In genomic region chr4:683247-683897, GRCh38 we compare ENCODE assay signal across 1 cellular context.
TF ChIP-seq lines count a peak whose summit lies in the region.

No MANE protein-coding gene starts in this region.

TF ChIP-seq in HepG2, 621 proteins besides CTCF, POLR2A, EP300 and RAD21 (continued from another document):
- TF ChIP-seq MEF2D (CRISPR knock-in tag; IDR thresholded peaks at IDR 0.05) (no peak), KLF12 (CRISPR knock-in tag; IDR thresholded peaks at IDR 0.05; ENCODE audit: borderline replicate concordance) (0 out of 2 replicates have a peak, but pooled peaks have one; percentile 37), FOXA1 (IDR thresholded peaks at IDR 0.05) (no peak), FOXA1 (CRISPR knock-in tag; IDR thresholded peaks at IDR 0.05) (no peak), SNAPC2 (CRISPR knock-in tag; IDR thresholded peaks at IDR 0.05) (no peak), STAT5B (CRISPR knock-in tag; IDR thresholded peaks at IDR 0.05) (no peak), NFRKB (IDR thresholded peaks at IDR 0.05) (no peak), MXD3 (CRISPR knock-in tag; IDR thresholded peaks at IDR 0.05) (no peak), ONECUT2 (CRISPR knock-in tag; IDR thresholded peaks at IDR 0.05) (no peak), ZNF354B (CRISPR knock-in tag; IDR thresholded peaks at IDR 0.05) (no peak), TMF1 (CRISPR knock-in tag; IDR thresholded peaks at IDR 0.05; ENCODE audit: low read depth) (no peak), ZNF557 (CRISPR knock-in tag; IDR thresholded peaks at IDR 0.05) (no peak), ADNP (CRISPR knock-in tag; IDR thresholded peaks at IDR 0.05) (no peak), ZNF326 (CRISPR knock-in tag; IDR thresholded peaks at IDR 0.05; ENCODE audit: borderline replicate concordance) (no peak), HMGA1 (CRISPR knock-in tag; conservative IDR thresholded peaks at IDR 0.05) (no peak), ZNF552 (CRISPR knock-in tag; IDR thresholded peaks at IDR 0.05; ENCODE audit: borderline replicate concordance) (no peak), NR2F6 (IDR thresholded peaks at IDR 0.05) (no peak), NR2F6 (CRISPR knock-in tag; IDR thresholded peaks at IDR 0.05) (no peak), ZBTB39 (CRISPR knock-in tag; IDR thresholded peaks at IDR 0.05) (no peak), NFATC3 (CRISPR knock-in tag; IDR thresholded peaks at IDR 0.05) (no peak), MIER3 (CRISPR knock-in tag; IDR thresholded peaks at IDR 0.05; ENCODE audit: borderline replicate concordance) (no peak), ZNF619 (CRISPR knock-in tag; IDR thresholded peaks at IDR 0.05) (0 out of 2 replicates have a peak, but pooled peaks have one; percentile 40), SMC3 (IDR thresholded peaks at IDR 0.05; ENCODE audit: low read length) (no peak), STAG1 (CRISPR knock-in tag; IDR thresholded peaks at IDR 0.05) (no peak), ZBTB7A (CRISPR knock-in tag; IDR thresholded peaks at IDR 0.05) (0 out of 2 replicates have a peak, but pooled peaks have one; percentile 43), MED8 (CRISPR knock-in tag; IDR thresholded peaks at IDR 0.05; ENCODE audit: insufficient replicate concordance) (no peak), ZNF512B (CRISPR knock-in tag; IDR thresholded peaks at IDR 0.05; ENCODE audit: borderline replicate concordance) (no peak), PAX8 (CRISPR knock-in tag; IDR thresholded peaks at IDR 0.05; ENCODE audit: borderline replicate concordance) (no peak), ZNF513 (CRISPR knock-in tag; conservative IDR thresholded peaks at IDR 0.05) (no peak), SCMH1 (CRISPR knock-in tag; IDR thresholded peaks at IDR 0.05; ENCODE audit: borderline replicate concordance) (no peak), SMYD3 (CRISPR knock-in tag; IDR thresholded peaks at IDR 0.05) (no peak), MEIS1 (CRISPR knock-in tag; IDR thresholded peaks at IDR 0.05; ENCODE audit: borderline replicate concordance) (no peak), E2F2 (CRISPR knock-in tag; IDR thresholded peaks at IDR 0.05; ENCODE audit: borderline replicate concordance) (no peak), AHDC1 (CRISPR knock-in tag; IDR thresholded peaks at IDR 0.05; ENCODE audit: borderline replicate concordance) (no peak), KDM2A (CRISPR knock-in tag; IDR thresholded peaks at IDR 0.05; ENCODE audit: borderline replicate concordance, low read depth) (peak; percentile 0; the same call in 1 of the 2 replicates), ZFX (CRISPR knock-in tag; IDR thresholded peaks at IDR 0.05; ENCODE audit: low read depth) (no peak; the same call in 1 of the 2 replicates), AGO1 (IDR thresholded peaks at IDR 0.05; ENCODE audit: low read depth, low read length, poor library complexity, severe bottlenecking) (peak; percentile 83), ZNF264 (CRISPR knock-in tag; IDR thresholded peaks at IDR 0.05) (no peak), ZNF180 (CRISPR knock-in tag; IDR thresholded peaks at IDR 0.05; ENCODE audit: borderline replicate concordance, low read depth) (no peak), ZNF281 (CRISPR knock-in tag; IDR thresholded peaks at IDR 0.05; ENCODE audit: borderline replicate concordance) (0 out of 2 replicates have a peak, but pooled peaks have one; percentile 32), TCF12 (IDR thresholded peaks at IDR 0.05) (no peak), TCF12 (CRISPR knock-in tag; IDR thresholded peaks at IDR 0.05) (no peak)
